In genomic region chr3:141242035-141242721, GRCh38 we compare ENCODE assay signal across 15 cellular contexts. TPM values are rescaled to one million over a fixed set of nuclear protein-coding genes. Genes with fewer than 3 reads are reported as not detected.
DNase-seq lines count a peak whose midpoint lies in the region; ATAC-seq and TF ChIP-seq lines count a peak whose summit lies in the region.
"Had no signal": no experiment of that assay in that cellular context is flagged by ENCODE, and none has a peak within 500 bp of the region (broad histone marks: within the 10 kb centered on the region; RNA-seq: fewer than 3 reads in every experiment).

No MANE protein-coding gene starts in this region.

- no peaks in the 10 kb centered on the region for H3K9me3 ChIP-seq in right cardiac atrium (ENCODE audit: control insufficient read depth, low read length)
- H3K9me3 ChIP-seq in thymus (ENCODE audit: control insufficient read depth), result no peaks in the 10 kb centered on the region
- H3K9me3 ChIP-seq: gastroesophageal sphincter, mucosa of descending colon had no signal

- no peak overlapping the region for H3K4me3 Mint-ChIP-seq in activated CD8-positive, alpha-beta T cell treated with anti-CD3 and anti-CD28 coated beads, Interleukin-2, amount 10 ng/mL, durations not matched to agents 7 days and 5 days
- H3K4me3 Mint-ChIP-seq in activated T-helper 17 cell treated with anti-CD3 and anti-CD28 coated beads, Interleukin-2, amount 50 U/mL, for 72 hours, result no peak overlapping the region
- no peak overlapping the region for H3K4me3 Mint-ChIP-seq in endothelial cell (ENCODE audit: unreplicated experiment)

- 51% methylated on average over 7 of the region's 7 CpGs for WGBS in right cardiac atrium
- whole genome bisulfite sequencing in thymus, result 96% methylated on average over 7 of the region's 7 CpGs

- H3K4me1 Mint-ChIP-seq in activated CD8-positive, alpha-beta T cell treated with anti-CD3 and anti-CD28 coated beads, Interleukin-2, amount 10 ng/mL, durations not matched to agents 7 days and 5 days (ENCODE audit: low read depth), result peaks cover 62% of the 10 kb centered on the region
- peaks cover 9% of the 10 kb centered on the region for H3K4me1 Mint-ChIP-seq in activated T-helper 17 cell treated with anti-CD3 and anti-CD28 coated beads, Interleukin-2, amount 50 U/mL, for 72 hours
- H3K4me1 Mint-ChIP-seq in endothelial cell (ENCODE audit: unreplicated experiment), result peaks cover 2% of the 10 kb centered on the region

- TF ChIP-seq CTCF in endothelial cell (IDR thresholded peaks at IDR 0.05; ENCODE audit: unreplicated experiment), result no peak

- H3K4me1 ChIP-seq in right cardiac atrium (ENCODE audit: control insufficient read depth, insufficient read depth, low read length), result peaks cover 28% of the 10 kb centered on the region
- peaks cover 48% of the 10 kb centered on the region for H3K4me1 ChIP-seq in thymus (ENCODE audit: control insufficient read depth, insufficient read depth, low read length)

- H3K27ac Mint-ChIP-seq in activated CD8-positive, alpha-beta T cell treated with anti-CD3 and anti-CD28 coated beads, Interleukin-2, amount 10 ng/mL, durations not matched to agents 7 days and 5 days, result peak overlapping the region; percentile 78
- no peak overlapping the region for H3K27ac Mint-ChIP-seq in activated T-helper 17 cell treated with anti-CD3 and anti-CD28 coated beads, Interleukin-2, amount 50 U/mL, for 72 hours
- no peak overlapping the region for H3K27ac Mint-ChIP-seq in endothelial cell (ENCODE audit: unreplicated experiment)

- POLR2A ChIA-PET in activated CD8-positive, alpha-beta T cell treated with anti-CD3 and anti-CD28 coated beads, Interleukin-2, amount 10 ng/mL, durations not matched to agents 7 days and 5 days (lab: Charles Lee), result interaction anchor here (1.2 to 2.6 kb wide), 3 partner anchors 10 to 245 kb away, joined by 5 to 20 read pairs (median 16); partner anchors contain the start of genes PXYLP1 and RASA2

- H3K36me3 ChIP-seq in thymus (ENCODE audit: control insufficient read depth, insufficient read depth), result peaks cover 36% of the 10 kb centered on the region
- H3K36me3 ChIP-seq: gastroesophageal sphincter had no signal

- CTCF ChIA-PET in activated CD8-positive, alpha-beta T cell treated with anti-CD3 and anti-CD28 coated beads, Interleukin-2, amount 10 ng/mL, durations not matched to agents 7 days and 5 days (lab: Charles Lee), result interaction anchor here (0.9 to 3.3 kb wide), 7 partner anchors 8 to 65 kb away, joined by 3 to 29 read pairs (median 3); partner anchors contain the start of gene PXYLP1

- no peak overlapping the region for H3K4me3 ChIP-seq in right cardiac atrium (ENCODE audit: low read length)
- no peak overlapping the region for H3K4me3 ChIP-seq in thymus (ENCODE audit: low read length)
- H3K4me3 ChIP-seq: gastroesophageal sphincter, mucosa of descending colon had no signal

- intact Hi-C loops in right cardiac atrium (cut with DNase I), result loop anchor here in 1 of 4 donors (5.0 kb wide), 1 partner anchor 35 kb away; no protein-coding TSS in a partner anchor

- H3K27me3 Mint-ChIP-seq in activated CD8-positive, alpha-beta T cell treated with anti-CD3 and anti-CD28 coated beads, Interleukin-2, amount 10 ng/mL, durations not matched to agents 7 days and 5 days (ENCODE audit: low read depth), result no peaks in the 10 kb centered on the region
- H3K27me3 Mint-ChIP-seq in activated T-helper 17 cell treated with anti-CD3 and anti-CD28 coated beads, Interleukin-2, amount 50 U/mL, for 72 hours, result no peaks in the 10 kb centered on the region
- H3K27me3 Mint-ChIP-seq in endothelial cell (ENCODE audit: unreplicated experiment), result no peaks in the 10 kb centered on the region

- peaks cover 5% of the 10 kb centered on the region for H3K9me3 Mint-ChIP-seq in activated CD8-positive, alpha-beta T cell treated with anti-CD3 and anti-CD28 coated beads, Interleukin-2, amount 10 ng/mL, durations not matched to agents 7 days and 5 days (ENCODE audit: insufficient read depth)
- H3K9me3 Mint-ChIP-seq in activated T-helper 17 cell treated with anti-CD3 and anti-CD28 coated beads, Interleukin-2, amount 50 U/mL, for 72 hours, result no peaks in the 10 kb centered on the region
- H3K9me3 Mint-ChIP-seq in endothelial cell (ENCODE audit: unreplicated experiment), result no peaks in the 10 kb centered on the region

- no peak for ATAC-seq in activated CD8-positive, alpha-beta T cell treated with anti-CD3 and anti-CD28 coated beads, Interleukin-2, amount 10 ng/mL, durations not matched to agents 7 days and 5 days
- ATAC-seq in right cardiac atrium, result peak; percentile 45 to 65
- no peak for ATAC-seq in activated T-helper 17 cell treated with anti-CD3 and anti-CD28 coated beads, Interleukin-2, amount 50 U/mL, for 72 hours (replicated peaks)
- ATAC-seq: gastroesophageal sphincter, mucosa of descending colon, PC-3 had no signal

- H3K27ac ChIP-seq in right cardiac atrium (ENCODE audit: low read length) (peak overlapping the region; percentile 94), thymus (ENCODE audit: low read depth) (peak overlapping the region; percentile 25)

- H3K27me3 ChIP-seq in right cardiac atrium (ENCODE audit: control insufficient read depth, insufficient read depth) (no peaks in the 10 kb centered on the region), thymus (ENCODE audit: control insufficient read depth, insufficient read depth) (no peaks in the 10 kb centered on the region)
- H3K27me3 ChIP-seq: gastroesophageal sphincter had no signal

- peak; percentile 9 for DNase-seq in SKM-1 treated with dmso at 0.1 percent for 144 hours (lab: John Stamatoyannopoulos, UW; ENCODE audit: unreplicated experiment)
- DNase-seq in SKM-1 (lab: John Stamatoyannopoulos, UW; ENCODE audit: unreplicated experiment), result no peak
- DNase-seq in activated CD8-positive, alpha-beta T cell treated with anti-CD3 and anti-CD28 coated beads, Interleukin-2, amount 10 ng/mL, durations not matched to agents 7 days and 5 days, result peak; percentile 10
- peak in 1 of 3 donors; percentile 69 for DNase-seq in right cardiac atrium
- DNase-seq in NCI-H2171 treated with DMSO at 0.1 percent for 48 hours (lab: John Stamatoyannopoulos, UW), result no peak
- no peak for DNase-seq in endothelial cell (ENCODE audit: low spot score)
- DNase-seq: activated CD4-positive, CD25-positive, alpha-beta regulatory T cell treated with anti-CD3 and anti-CD28 coated beads, Interleukin-2, amount 50 U/mL, for 72 hours; activated T-cell treated with anti-CD3 and anti-CD28 coated beads for 4 hours; COR-L47; mucosa of descending colon; PC-3; stimulated activated CD8-positive, alpha-beta memory T cell treated with anti-CD3 and anti-CD28 coated beads, Interleukin-4, amount 100 ng/mL, for 48 hours had no signal

- H3K36me3 Mint-ChIP-seq in activated CD8-positive, alpha-beta T cell treated with anti-CD3 and anti-CD28 coated beads, Interleukin-2, amount 10 ng/mL, durations not matched to agents 7 days and 5 days (ENCODE audit: low read depth), result peaks cover 36% of the 10 kb centered on the region
- no peaks in the 10 kb centered on the region for H3K36me3 Mint-ChIP-seq in activated T-helper 17 cell treated with anti-CD3 and anti-CD28 coated beads, Interleukin-2, amount 50 U/mL, for 72 hours (ENCODE audit: low read depth)
- no peaks in the 10 kb centered on the region for H3K36me3 Mint-ChIP-seq in endothelial cell (ENCODE audit: low read depth, unreplicated experiment)

RNA-seq across cellular contexts. Expression of gene PXYLP1, which starts 10.6 kb away (rescaled TPM):
- 10 to 100 TPM; 15.0 to 16.5 TPM for total RNA-seq in activated CD8-positive, alpha-beta T cell treated with anti-CD3 and anti-CD28 coated beads, Interleukin-2, amount 10 ng/mL, durations not matched to agents 7 days and 5 days
- 10 to 100 TPM; 10.6 to 15.1 (median 12.3) TPM for total RNA-seq in right cardiac atrium
- 5.1 TPM for polyA plus RNA-seq in right cardiac atrium
- polyA plus RNA-seq in thymus, result 41.5 TPM
- 10 to 100 TPM in 1 of 2 donors, 1 to 10 TPM in 1; 5.7 to 11.4 TPM for total RNA-seq in activated T-helper 17 cell treated with anti-CD3 and anti-CD28 coated beads, Interleukin-2, amount 50 U/mL, for 72 hours
- 4.4 TPM for total RNA-seq in endothelial cell (ENCODE audit: unreplicated experiment)

Comparison
In these comparisons a context has a peak if more than half of its experiments do, and no peak if none do; other contexts are left out.
1. DNase-seq: peak in SKM-1 treated with dmso at 0.1 percent for 144 hours (single experiment) and activated CD8-positive, alpha-beta T cell treated with anti-CD3 and anti-CD28 coated beads, Interleukin-2, amount 10 ng/mL, durations not matched to agents 7 days and 5 days (single experiment); none in SKM-1 (single experiment), NCI-H2171 treated with DMSO at 0.1 percent for 48 hours (single experiment) and endothelial cell (single experiment).
2. ATAC-seq: peak in right cardiac atrium (2 of 2); none in activated CD8-positive, alpha-beta T cell treated with anti-CD3 and anti-CD28 coated beads, Interleukin-2, amount 10 ng/mL, durations not matched to agents 7 days and 5 days (single experiment) and activated T-helper 17 cell treated with anti-CD3 and anti-CD28 coated beads, Interleukin-2, amount 50 U/mL, for 72 hours (single experiment).